In the genomic region with DNA sequence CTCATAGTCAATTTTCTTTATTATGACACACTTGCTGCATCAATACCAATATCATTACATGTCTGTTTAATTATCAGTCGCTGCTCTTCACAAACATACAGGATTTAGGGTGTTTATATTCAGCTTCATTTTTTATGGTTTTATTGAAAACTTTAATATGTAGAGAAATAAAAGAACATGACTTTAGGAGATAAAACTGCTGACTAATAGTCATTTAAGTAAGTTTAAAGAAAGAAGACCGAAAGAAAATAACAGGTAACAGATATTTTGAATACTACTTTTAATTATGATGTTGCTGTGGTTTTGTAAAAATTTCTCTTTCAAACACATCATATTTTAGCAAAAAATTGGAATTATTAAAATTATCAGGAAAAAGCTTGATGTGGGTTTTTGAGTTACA, we compare ENCODE assay signal across 21 cellular contexts.
DNase-seq lines count a peak whose midpoint lies in the region; ATAC-seq, FAIRE-seq and TF ChIP-seq lines count a peak whose summit lies in the region.
"Had no signal": no experiment of that assay in that cellular context is flagged by ENCODE, and none has a peak within 500 bp of the region (broad histone marks: within the 10 kb centered on the region; RNA-seq: fewer than 3 reads in every experiment).

No MANE protein-coding gene starts in this region.

- H4K5ac ChIP-seq in IMR-90 (ENCODE audit: low read depth, low read length) = no peak overlapping the region

- H3K23ac ChIP-seq in IMR-90 (ENCODE audit: low read depth, low read length) = no peak overlapping the region

- H3K27me3 ChIP-seq in IMR-90 (ENCODE audit: control insufficient read depth, insufficient read depth, low read length) = no peaks in the 10 kb centered on the region
- H3K27me3 ChIP-seq in K562 (ENCODE audit: control insufficient read depth in 2 of 2, insufficient read depth in 2 of 2, low read length in 2 of 2) = no peaks in the 10 kb centered on the region
- no peaks in the 10 kb centered on the region for H3K27me3 ChIP-seq in pancreas
- H3K27me3 ChIP-seq: BE2C; BLaER1 treated with 17β-estradiol and CSF1 and Interleukin-3, amounts not matched to agents 10 nM and 100 nM had no signal

- no peaks in the 10 kb centered on the region for H3K36me3 ChIP-seq in IMR-90 (ENCODE audit: control insufficient read depth, insufficient read depth, low read length)
- H3K36me3 ChIP-seq in K562 (ENCODE audit: control insufficient read depth, insufficient read depth, low read length) = no peaks in the 10 kb centered on the region
- no peaks in the 10 kb centered on the region for H3K36me3 ChIP-seq in pancreas
- H3K36me3 ChIP-seq: BE2C; BLaER1 treated with 17β-estradiol and CSF1 and Interleukin-3, amounts not matched to agents 10 nM and 100 nM had no signal

- no peaks in the 10 kb centered on the region for H3K4me1 Mint-ChIP-seq in WTC11
- H3K4me1 Mint-ChIP-seq: CD14-positive monocyte; CD8-positive, alpha-beta memory T cell; GM23338; H9 had no signal

- no peaks in the 10 kb centered on the region for H3K79me2 ChIP-seq in K562 (ENCODE audit: control insufficient read depth, insufficient read depth, low read length)

- H3K4me3 Mint-ChIP-seq in WTC11 = no peak overlapping the region
- H3K4me3 Mint-ChIP-seq: CD14-positive monocyte; CD4-positive, alpha-beta T cell; CD8-positive, alpha-beta memory T cell; GM23338; H9 had no signal

- POLR2A ChIA-PET in IMR-90 (lab: Charles Lee; ENCODE audit: unreplicated experiment) = no interaction called here
- POLR2A ChIA-PET in K562 (lab: Yijun Ruan, JAX) = no interaction called here
- POLR2A ChIA-PET in WTC11 (lab: Charles Lee) = no interaction called here

- H3K9ac ChIP-seq in IMR-90 (ENCODE audit: low read depth, low read length) (no peak overlapping the region), K562 (ENCODE audit: insufficient read depth in 1 of 2, low read depth in 2 of 2, low read length in 2 of 2) (no peak overlapping the region)
- H3K9ac ChIP-seq: BLaER1 treated with 17β-estradiol and CSF1 and Interleukin-3, amounts not matched to agents 10 nM and 100 nM had no signal

- peaks cover 5% of the 10 kb centered on the region; the same call in 1 of the 2 replicates for H3K9me3 Mint-ChIP-seq in WTC11
- H3K9me3 Mint-ChIP-seq: GM23338 had no signal

- H3K18ac ChIP-seq in IMR-90 (ENCODE audit: low read depth, low read length) = no peak overlapping the region

- WGBS in IMR-90 (ENCODE audit: extremely low coverage in 2 of 2, insufficient read length in 1 of 2), 2 experiments = no CpG with 5 or more reads among the region's 2 CpGs
- WGBS in K562 (ENCODE audit: insufficient coverage, low coverage, missing lambda C conversion rate) = 0% methylated on average over 2 of the region's 2 CpGs
- WGBS in pancreas, 2 donors = 66 to 88% methylated on average over 2 of the region's 2 CpGs

- TF ChIP-seq POLR2A in IMR-90 (IDR thresholded peaks at IDR 0.05; ENCODE audit: low read depth, low read length) (no peak), K562 (conservative IDR thresholded peaks at IDR 0.05) (no peak)

- dilution Hi-C loops in IMR-90 (cut with HindIII; ENCODE audit: low sequenced_read_pairs, unreplicated experiment) = no loop called here

- no peak overlapping the region for H3K27ac ChIP-seq in IMR-90 (ENCODE audit: insufficient read depth, low read length)
- H3K27ac ChIP-seq in K562 (ENCODE audit: extremely low read depth, low read depth, low read length) = no peak overlapping the region
- H3K27ac ChIP-seq in pancreas = no peak overlapping the region
- H3K27ac ChIP-seq: BLaER1 treated with 17β-estradiol and CSF1 and Interleukin-3, amounts not matched to agents 10 nM and 100 nM had no signal

- no peak overlapping the region for H3K4me2 ChIP-seq in IMR-90 (ENCODE audit: low read depth, low read length)
- H3K4me2 ChIP-seq in K562 (ENCODE audit: insufficient read depth, low read length) = no peak overlapping the region
- H3K4me2 ChIP-seq: BLaER1 treated with 17β-estradiol and CSF1 and Interleukin-3, amounts not matched to agents 10 nM and 100 nM; GM23338 had no signal

- H2BK120ac ChIP-seq in IMR-90 (ENCODE audit: low read depth, low read length) = no peak overlapping the region

- no peaks in the 10 kb centered on the region for H3K79me1 ChIP-seq in IMR-90 (ENCODE audit: low read depth in 1 of 2, low read length in 2 of 2)

- BruUV-seq in IMR-90 (replicated peaks; lab: Mats Ljungman, UMichigan) (no TSS peak), K562 (replicated peaks; lab: Mats Ljungman, UMichigan) (no TSS peak)

- TF ChIP-seq EP300 in K562 (IDR thresholded peaks at IDR 0.05; ENCODE audit: low read length) = no peak

- no peak overlapping the region for H2BK15ac ChIP-seq in IMR-90 (ENCODE audit: low read depth, low read length)

- H2AFZ ChIP-seq in IMR-90 (replicated peaks; ENCODE audit: low read length, poor library complexity) = no peak overlapping the region
- no peak overlapping the region for H2AFZ ChIP-seq in K562 (ENCODE audit: low read depth, low read length)
- H2AFZ ChIP-seq: GM23338 had no signal

- in situ Hi-C loops in IMR-90 (cut with MboI; ENCODE audit: low sequenced_read_pairs) = no loop called here
- in situ Hi-C loops in K562 (cut with MboI) = no loop called here

- no peak overlapping the region for H2AK9ac ChIP-seq in IMR-90 (replicated peaks; ENCODE audit: low read depth, low read length, poor library complexity)

- FAIRE-seq in K562 (lab: Jason Lieb, UNC) = no peak
- FAIRE-seq in pancreas (lab: Jason Lieb, UNC) = peak; percentile 32
- FAIRE-seq: GM12878 had no signal

- H4K91ac ChIP-seq in IMR-90 (ENCODE audit: insufficient read depth, low read depth, low read length) = no peak overlapping the region

- H2BK20ac ChIP-seq in IMR-90 (ENCODE audit: low read depth, low read length) = no peak overlapping the region

- no peak overlapping the region for H3K4me3 ChIP-seq in IMR-90 (ENCODE audit: insufficient read depth, low read depth, low read length)
- no peak overlapping the region for H3K4me3 ChIP-seq in K562
- H3K4me3 ChIP-seq in pancreas = no peak overlapping the region
- H3K4me3 ChIP-seq: BLaER1 treated with 17β-estradiol and CSF1 and Interleukin-3, amounts not matched to agents 10 nM and 100 nM; GM12878; GM23338 had no signal

- TF ChIP-seq RAD21 in IMR-90 (IDR thresholded peaks at IDR 0.05; ENCODE audit: low read length) (no peak), K562 (CRISPR knock-in tag; conservative IDR thresholded peaks at IDR 0.05 in 1 of 2, IDR thresholded peaks at IDR 0.05 in 1 of 2) (no peak)

- no peak overlapping the region for H3K27ac Mint-ChIP-seq in WTC11
- H3K27ac Mint-ChIP-seq: CD14-positive monocyte; CD4-positive, alpha-beta T cell; CD8-positive, alpha-beta memory T cell; GM23338; H9 had no signal

- ATAC-seq in IMR-90 (ENCODE audit: low read depth) = no peak
- no peak for ATAC-seq in K562
- ATAC-seq in pancreas = no peak
- no peak for ATAC-seq in GM18517 (IDR thresholded peaks at IDR 0.05; ENCODE audit: unreplicated experiment)
- no peak for ATAC-seq in HG02571 (IDR thresholded peaks at IDR 0.05; ENCODE audit: unreplicated experiment)
- ATAC-seq in WTC11 = no peak
- ATAC-seq: GM12878, GM23338, HCT116 had no signal

- H3K36me3 Mint-ChIP-seq in WTC11 = no peaks in the 10 kb centered on the region
- H3K36me3 Mint-ChIP-seq: CD14-positive monocyte; CD8-positive, alpha-beta memory T cell had no signal

- no peak overlapping the region for H4K8ac ChIP-seq in IMR-90 (ENCODE audit: low read depth in 2 of 2, low read length in 2 of 2)

- no peaks in the 10 kb centered on the region for H3K27me3 Mint-ChIP-seq in WTC11 (ENCODE audit: low read depth)
- H3K27me3 Mint-ChIP-seq: CD4-positive, alpha-beta T cell; CD8-positive, alpha-beta memory T cell had no signal

- H3K14ac ChIP-seq in IMR-90 (replicated peaks; ENCODE audit: low read depth, low read length) = no peak overlapping the region

- CTCF ChIA-PET in IMR-90 (lab: Yijun Ruan, JAX) (no interaction called here), K562 (lab: Yijun Ruan, JAX; ENCODE audit: low intra/inter-chr PET ratio) (no interaction called here), WTC11 (lab: Charles Lee) (no interaction called here)

- H2BK5ac ChIP-seq in IMR-90 (ENCODE audit: low read depth, low read length, poor library complexity, severe bottlenecking) = no peak overlapping the region

- no peak overlapping the region for H3K56ac ChIP-seq in IMR-90 (ENCODE audit: extremely low read depth, insufficient read depth, low read length)

- intact Hi-C loops in IMR-90 (cut with micrococcal nuclease) (no loop called here), K562 (cut with micrococcal nuclease) (no loop called here), pancreas (cut with DNase I) (no loop called here)

- H3K4me1 ChIP-seq in IMR-90 (ENCODE audit: control insufficient read depth, insufficient read depth, low read length) = no peaks in the 10 kb centered on the region
- no peaks in the 10 kb centered on the region for H3K4me1 ChIP-seq in K562 (replicated peaks in 1 of 2; ENCODE audit: control insufficient read depth in 2 of 2, insufficient read depth in 2 of 2, low read length in 2 of 2)
- no peaks in the 10 kb centered on the region for H3K4me1 ChIP-seq in pancreas
- H3K4me1 ChIP-seq: BE2C; BLaER1 treated with 17β-estradiol and CSF1 and Interleukin-3, amounts not matched to agents 10 nM and 100 nM had no signal

- no peak for TF ChIP-seq CTCF in IMR-90 (conservative IDR thresholded peaks at IDR 0.05; ENCODE audit: low read depth, low read length)
- no peak for TF ChIP-seq CTCF in K562 (IDR thresholded peaks at IDR 0.05 in 2 of 3, conservative IDR thresholded peaks at IDR 0.05 in 1 of 3; ENCODE audit: insufficient read depth in 2 of 3, low read depth in 1 of 3, low read length in 3 of 3)
- no peak for TF ChIP-seq CTCF in pancreas (IDR thresholded peaks at IDR 0.05)
- no peak for TF ChIP-seq CTCF in WTC11 (IDR thresholded peaks at IDR 0.05)

- H4K20me1 ChIP-seq in IMR-90 (ENCODE audit: insufficient read depth, low read length) = no peaks in the 10 kb centered on the region
- no peaks in the 10 kb centered on the region for H4K20me1 ChIP-seq in K562 (replicated peaks; ENCODE audit: control insufficient read depth, insufficient read depth, low read length)
- H4K20me1 ChIP-seq: BLaER1 treated with 17β-estradiol and CSF1 and Interleukin-3, amounts not matched to agents 10 nM and 100 nM had no signal

- H3K9me1 ChIP-seq in IMR-90 (ENCODE audit: insufficient read depth, low read length) = no peaks in the 10 kb centered on the region
- H3K9me1 ChIP-seq in K562 (ENCODE audit: control insufficient read depth, insufficient read depth, low read length) = no peaks in the 10 kb centered on the region

- H2AK5ac ChIP-seq in IMR-90 (ENCODE audit: low read depth, low read length) = no peak overlapping the region

- DNase-seq in IMR-90 = no peak
- DNase-seq in K562 (ENCODE audit: extremely low read depth in 1 of 4, low spot score in 3 of 4) = no peak
- no peak for DNase-seq in pancreas
- no peak for DNase-seq in WTC11 (ENCODE audit: low spot score)
- DNase-seq: ACHN; AML-193; BE2C; CD4-positive, alpha-beta T cell; CD8-positive, alpha-beta memory T cell; DMS 273 treated with DMSO at 0.1 percent for 48 hours; DMS79; EL; GDM1; H9 had no signal

- no peak overlapping the region for H3K4ac ChIP-seq in IMR-90 (ENCODE audit: low read depth, low read length)

- H3K9me3 ChIP-seq in IMR-90 (ENCODE audit: control insufficient read depth, insufficient read depth, low read length) (no peaks in the 10 kb centered on the region), K562 (replicated peaks; ENCODE audit: control insufficient read depth, insufficient read depth, low read depth, low read length) (0 out of 2 replicates have a peak, but pooled peaks cover 2% of the 10 kb centered on the region), pancreas (no peaks in the 10 kb centered on the region)
- H3K9me3 ChIP-seq: BE2C had no signal
